8 cellular contexts compared by ENCODE assay signal in genomic region chr3:42804113-42804830, GRCh38. TPM values are rescaled to one million over a fixed set of nuclear protein-coding genes. Genes with fewer than 3 reads are reported as not detected.
DNase-seq lines count a peak whose midpoint lies in the region; ATAC-seq, FAIRE-seq and TF ChIP-seq lines count a peak whose summit lies in the region.

TSS of gene HIGD1A (minus strand) at chr3:42804490. CDS start at chr3:42794253, 10,237 bp downstream.

- intact Hi-C loops in left ventricle myocardium superior (cut with micrococcal nuclease) (no loop called here), psoas muscle (cut with DNase I) (no loop called here)

- TF ChIP-seq CTCF in psoas muscle (IDR thresholded peaks at IDR 0.05): no peak

- peak; percentile 99 for ATAC-seq in GM18498 (IDR thresholded peaks at IDR 0.05; ENCODE audit: unreplicated experiment)
- peak; percentile 97 for ATAC-seq in HG02938 (IDR thresholded peaks at IDR 0.05; ENCODE audit: unreplicated experiment)
- peak; percentile 99 for ATAC-seq in left ventricle myocardium superior
- peak; percentile 98 to 100 (median 100) for ATAC-seq in psoas muscle

- H3K4me1 ChIP-seq in psoas muscle: peaks cover 34% of the 10 kb centered on the region

- DNase-seq in NCI-H187 (lab: John Stamatoyannopoulos, UW): peak; percentile 69 to 85
- peak; percentile 83 to 97 (median 90) for DNase-seq in T-helper 2 cell
- DNase-seq in left ventricle myocardium superior: peak; percentile 97
- peak; percentile 95 to 98 for DNase-seq in psoas muscle
- DNase-seq in urothelium cell line (ENCODE audit: low spot score): peak; percentile 98

- H3K27ac ChIP-seq in angular gyrus (ENCODE audit: low read depth, low read length): peak within 1 kb of the TSS; percentile 90
- peak within 1 kb of the TSS; percentile 92 for H3K27ac ChIP-seq in psoas muscle

- 0 to 1% (median 1%) methylated on average over 53 to 63 of the region's 63 CpGs for WGBS in psoas muscle, 3 donors

- peak; percentile 82 for FAIRE-seq in urothelium cell line (lab: Jason Lieb, UNC)

- H3K4me3 ChIP-seq in psoas muscle: peak within 1 kb of the TSS; percentile 83

- no peaks in the 10 kb centered on the region for H3K36me3 ChIP-seq in psoas muscle (ENCODE audit: insufficient read depth in 1 of 2, low read depth in 1 of 2)

- no peaks in the 10 kb centered on the region for H3K9me3 ChIP-seq in psoas muscle

- no peaks in the 10 kb centered on the region for H3K27me3 ChIP-seq in psoas muscle (ENCODE audit: insufficient read depth in 3 of 3, low read length in 2 of 3)

RNA-seq across cellular contexts. Expression of gene HIGD1A, which starts in this region (rescaled TPM):
- total RNA-seq in left ventricle myocardium superior: 333 TPM
- 100 to 1,000 TPM in 2 of 4 donors, 10 to 100 TPM in 2; 81.0 to 118 (median 93.5) TPM for total RNA-seq in psoas muscle
- polyA plus RNA-seq in psoas muscle: 100 to 1,000 TPM; 136 to 169 (median 165) TPM

Comparison
In these comparisons a context has a peak if more than half of its experiments do, and no peak if none do; other contexts are left out.
1. Peak in every context shown above with its lines: DNase-seq, ATAC-seq, H3K4me3 ChIP-seq and H3K27ac ChIP-seq.